Comparison of ENCODE assay signal across 1 cellular context in genomic region chr13:30696278-30697176, GRCh38.
TF ChIP-seq lines count a peak whose summit lies in the region.

No MANE protein-coding gene starts in this region.

TF ChIP-seq in GM23338, 12 proteins besides CTCF, POLR2A, EP300 and RAD21 (continued from another document):
- no peak for TF ChIP-seq REST (IDR thresholded peaks at IDR 0.05; ENCODE audit: unreplicated experiment)
- no peak for TF ChIP-seq EZH2phosphoT487 (IDR thresholded peaks at IDR 0.05; ENCODE audit: unreplicated experiment)
- TF ChIP-seq NANOG (IDR thresholded peaks at IDR 0.05; ENCODE audit: borderline replicate concordance): no peak
